In the genomic region with DNA sequence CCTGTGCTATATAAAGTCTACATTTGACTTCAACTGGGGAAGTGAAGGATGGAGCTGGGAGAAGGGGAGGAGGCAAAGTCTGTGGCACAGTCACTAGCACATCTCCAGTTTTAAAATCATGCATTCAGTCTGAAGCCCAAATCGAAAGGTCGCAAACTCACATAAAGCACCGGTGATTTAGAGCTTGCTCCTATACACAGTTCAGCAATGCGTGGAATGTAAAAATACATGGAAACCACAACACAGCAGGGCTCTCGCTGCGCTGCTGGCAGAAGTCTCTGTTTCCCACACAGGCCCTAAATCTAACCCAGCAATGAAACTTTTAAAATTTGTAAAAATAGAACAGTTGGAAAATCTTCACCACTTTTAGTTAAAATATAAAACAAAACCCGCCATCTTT, we compare ENCODE assay signal across 14 cellular contexts.
DNase-seq lines count a peak whose midpoint lies in the region; ATAC-seq and TF ChIP-seq lines count a peak whose summit lies in the region.
"Had no signal": no experiment of that assay in that cellular context is flagged by ENCODE, and none has a peak within 500 bp of the region (broad histone marks: within the 10 kb centered on the region; RNA-seq: fewer than 3 reads in every experiment).

No MANE protein-coding gene starts in this region.

- intact Hi-C loops in activated T-helper 1 cell treated with anti-CD3 and anti-CD28 coated beads, Interleukin-12 subunit alpha, Interleukin-12 subunit beta, Interleukin-2, Interleukin-4 antibody, amounts not matched to agents 30 ng/mL and 10 ng/mL and 1 ng/mL, durations not matched to agents 14 hours and 24 hours and 36 hours (cut with micrococcal nuclease) = no loop called here

- H3K27ac Mint-ChIP-seq in WTC11 = no peak overlapping the region
- peak overlapping the region; percentile 96 for H3K27ac Mint-ChIP-seq in nephron progenitor cell
- no peak overlapping the region for H3K27ac Mint-ChIP-seq in activated T-helper 1 cell treated with anti-CD3 and anti-CD28 coated beads, Interleukin-12 subunit alpha, Interleukin-12 subunit beta, Interleukin-2, Interleukin-4 antibody, amounts not matched to agents 30 ng/mL and 10 ng/mL and 1 ng/mL, durations not matched to agents 14 hours and 24 hours and 36 hours
- H3K27ac Mint-ChIP-seq: CD8-positive, alpha-beta T cell; HFFc6 had no signal

- peaks cover 5% of the 10 kb centered on the region; the same call in 1 of the 2 replicates for H3K36me3 Mint-ChIP-seq in WTC11
- peaks cover 10% of the 10 kb centered on the region for H3K36me3 Mint-ChIP-seq in nephron progenitor cell (ENCODE audit: low read depth)
- H3K36me3 Mint-ChIP-seq in activated T-helper 1 cell treated with anti-CD3 and anti-CD28 coated beads, Interleukin-12 subunit alpha, Interleukin-12 subunit beta, Interleukin-2, Interleukin-4 antibody, amounts not matched to agents 30 ng/mL and 10 ng/mL and 1 ng/mL, durations not matched to agents 14 hours and 24 hours and 36 hours (ENCODE audit: low read depth) = no peaks in the 10 kb centered on the region
- H3K36me3 Mint-ChIP-seq: CD8-positive, alpha-beta T cell had no signal

- peaks cover 53% of the 10 kb centered on the region for H3K4me1 Mint-ChIP-seq in WTC11
- H3K4me1 Mint-ChIP-seq in nephron progenitor cell = peaks cover 89% of the 10 kb centered on the region
- H3K4me1 Mint-ChIP-seq in activated T-helper 1 cell treated with anti-CD3 and anti-CD28 coated beads, Interleukin-12 subunit alpha, Interleukin-12 subunit beta, Interleukin-2, Interleukin-4 antibody, amounts not matched to agents 30 ng/mL and 10 ng/mL and 1 ng/mL, durations not matched to agents 14 hours and 24 hours and 36 hours (ENCODE audit: low read depth) = no peaks in the 10 kb centered on the region

- CTCF ChIA-PET in WTC11 (lab: Charles Lee) = no interaction called here

- TF ChIP-seq CTCF in WTC11 (IDR thresholded peaks at IDR 0.05) (no peak), nephron progenitor cell (IDR thresholded peaks at IDR 0.05) (no peak)

- H3K27me3 Mint-ChIP-seq in WTC11 (ENCODE audit: low read depth) (peaks cover 5% of the 10 kb centered on the region), nephron progenitor cell (ENCODE audit: low read depth, poor library complexity) (peaks cover 4% of the 10 kb centered on the region)
- H3K27me3 Mint-ChIP-seq in activated T-helper 1 cell treated with anti-CD3 and anti-CD28 coated beads, Interleukin-12 subunit alpha, Interleukin-12 subunit beta, Interleukin-2, Interleukin-4 antibody, amounts not matched to agents 30 ng/mL and 10 ng/mL and 1 ng/mL, durations not matched to agents 14 hours and 24 hours and 36 hours (ENCODE audit: insufficient read depth) = peaks cover 7% of the 10 kb centered on the region

- POLR2A ChIA-PET in WTC11 (lab: Charles Lee) = no interaction called here

- ATAC-seq in GM18498 (IDR thresholded peaks at IDR 0.05; ENCODE audit: unreplicated experiment) (peak; percentile 57), HG02571 (IDR thresholded peaks at IDR 0.05; ENCODE audit: unreplicated experiment) (peak; percentile 55), WTC11 (peak; percentile 29; the same call in 1 of the 2 replicates), GM19397 (IDR thresholded peaks at IDR 0.05; ENCODE audit: unreplicated experiment) (no peak)
- ATAC-seq: CD8-positive, alpha-beta T cell; lower lobe of right lung; sciatic nerve had no signal

- H3K4me3 Mint-ChIP-seq in WTC11 (no peak overlapping the region), nephron progenitor cell (peak overlapping the region; percentile 56)
- no peak overlapping the region for H3K4me3 Mint-ChIP-seq in activated T-helper 1 cell treated with anti-CD3 and anti-CD28 coated beads, Interleukin-12 subunit alpha, Interleukin-12 subunit beta, Interleukin-2, Interleukin-4 antibody, amounts not matched to agents 30 ng/mL and 10 ng/mL and 1 ng/mL, durations not matched to agents 14 hours and 24 hours and 36 hours
- H3K4me3 Mint-ChIP-seq: CD8-positive, alpha-beta T cell; HFFc6 had no signal

- H3K9me3 Mint-ChIP-seq in WTC11 (peaks cover 5% of the 10 kb centered on the region), nephron progenitor cell (peaks cover 11% of the 10 kb centered on the region)
- peaks cover 8% of the 10 kb centered on the region for H3K9me3 Mint-ChIP-seq in activated T-helper 1 cell treated with anti-CD3 and anti-CD28 coated beads, Interleukin-12 subunit alpha, Interleukin-12 subunit beta, Interleukin-2, Interleukin-4 antibody, amounts not matched to agents 30 ng/mL and 10 ng/mL and 1 ng/mL, durations not matched to agents 14 hours and 24 hours and 36 hours
- H3K9me3 Mint-ChIP-seq: HFFc6 had no signal

- no peak for DNase-seq in WTC11 (ENCODE audit: low spot score)
- peak; percentile 38 for DNase-seq in nephron progenitor cell
- DNase-seq in activated T-helper 1 cell treated with anti-CD3 and anti-CD28 coated beads, Interleukin-12 subunit alpha, Interleukin-12 subunit beta, Interleukin-2, Interleukin-4 antibody, amounts not matched to agents 30 ng/mL and 10 ng/mL and 1 ng/mL, durations not matched to agents 14 hours and 24 hours and 36 hours (ENCODE audit: low spot score) = no peak
- no peak for DNase-seq in NCI-H524 treated with DMSO at 0.1 percent for 48 hours (lab: John Stamatoyannopoulos, UW)
- DNase-seq in effector CD4-positive, alpha-beta T cell = no peak
- DNase-seq: amygdala; CD8-positive, alpha-beta T cell; HFFc6; lower lobe of right lung; NCI-H446 treated with DMSO at 0.1 percent for 48 hours had no signal

TF ChIP-seq in WTC11, 78 proteins besides CTCF, POLR2A, EP300 and RAD21 (continues in another document):
- TF ChIP-seq, protein P1, sequence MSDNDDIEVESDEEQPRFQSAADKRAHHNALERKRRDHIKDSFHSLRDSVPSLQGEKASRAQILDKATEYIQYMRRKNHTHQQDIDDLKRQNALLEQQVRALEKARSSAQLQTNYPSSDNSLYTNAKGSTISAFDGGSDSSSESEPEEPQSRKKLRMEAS (CRISPR knock-in tag; IDR thresholded peaks at IDR 0.05) = no peak
- TF ChIP-seq NR1H2 (CRISPR knock-in tag; IDR thresholded peaks at IDR 0.05) = no peak
- TF ChIP-seq, protein P2, sequence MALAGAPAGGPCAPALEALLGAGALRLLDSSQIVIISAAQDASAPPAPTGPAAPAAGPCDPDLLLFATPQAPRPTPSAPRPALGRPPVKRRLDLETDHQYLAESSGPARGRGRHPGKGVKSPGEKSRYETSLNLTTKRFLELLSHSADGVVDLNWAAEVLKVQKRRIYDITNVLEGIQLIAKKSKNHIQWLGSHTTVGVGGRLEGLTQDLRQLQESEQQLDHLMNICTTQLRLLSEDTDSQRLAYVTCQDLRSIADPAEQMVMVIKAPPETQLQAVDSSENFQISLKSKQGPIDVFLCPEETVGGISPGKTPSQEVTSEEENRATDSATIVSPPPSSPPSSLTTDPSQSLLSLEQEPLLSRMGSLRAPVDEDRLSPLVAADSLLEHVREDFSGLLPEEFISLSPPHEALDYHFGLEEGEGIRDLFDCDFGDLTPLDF (CRISPR knock-in tag; IDR thresholded peaks at IDR 0.05) = no peak
- no peak for TF ChIP-seq ELF4 (CRISPR knock-in tag; IDR thresholded peaks at IDR 0.05; ENCODE audit: low read depth)
- TF ChIP-seq RORB (CRISPR knock-in tag; IDR thresholded peaks at IDR 0.05) = no peak
- TF ChIP-seq TEAD4 (CRISPR knock-in tag; IDR thresholded peaks at IDR 0.05) = no peak
- TF ChIP-seq ATF1 (CRISPR knock-in tag; IDR thresholded peaks at IDR 0.05) = no peak
- no peak for TF ChIP-seq EMX1 (CRISPR knock-in tag; IDR thresholded peaks at IDR 0.05)
- TF ChIP-seq JUN (CRISPR knock-in tag; IDR thresholded peaks at IDR 0.05) = no peak
- TF ChIP-seq, protein P3, sequence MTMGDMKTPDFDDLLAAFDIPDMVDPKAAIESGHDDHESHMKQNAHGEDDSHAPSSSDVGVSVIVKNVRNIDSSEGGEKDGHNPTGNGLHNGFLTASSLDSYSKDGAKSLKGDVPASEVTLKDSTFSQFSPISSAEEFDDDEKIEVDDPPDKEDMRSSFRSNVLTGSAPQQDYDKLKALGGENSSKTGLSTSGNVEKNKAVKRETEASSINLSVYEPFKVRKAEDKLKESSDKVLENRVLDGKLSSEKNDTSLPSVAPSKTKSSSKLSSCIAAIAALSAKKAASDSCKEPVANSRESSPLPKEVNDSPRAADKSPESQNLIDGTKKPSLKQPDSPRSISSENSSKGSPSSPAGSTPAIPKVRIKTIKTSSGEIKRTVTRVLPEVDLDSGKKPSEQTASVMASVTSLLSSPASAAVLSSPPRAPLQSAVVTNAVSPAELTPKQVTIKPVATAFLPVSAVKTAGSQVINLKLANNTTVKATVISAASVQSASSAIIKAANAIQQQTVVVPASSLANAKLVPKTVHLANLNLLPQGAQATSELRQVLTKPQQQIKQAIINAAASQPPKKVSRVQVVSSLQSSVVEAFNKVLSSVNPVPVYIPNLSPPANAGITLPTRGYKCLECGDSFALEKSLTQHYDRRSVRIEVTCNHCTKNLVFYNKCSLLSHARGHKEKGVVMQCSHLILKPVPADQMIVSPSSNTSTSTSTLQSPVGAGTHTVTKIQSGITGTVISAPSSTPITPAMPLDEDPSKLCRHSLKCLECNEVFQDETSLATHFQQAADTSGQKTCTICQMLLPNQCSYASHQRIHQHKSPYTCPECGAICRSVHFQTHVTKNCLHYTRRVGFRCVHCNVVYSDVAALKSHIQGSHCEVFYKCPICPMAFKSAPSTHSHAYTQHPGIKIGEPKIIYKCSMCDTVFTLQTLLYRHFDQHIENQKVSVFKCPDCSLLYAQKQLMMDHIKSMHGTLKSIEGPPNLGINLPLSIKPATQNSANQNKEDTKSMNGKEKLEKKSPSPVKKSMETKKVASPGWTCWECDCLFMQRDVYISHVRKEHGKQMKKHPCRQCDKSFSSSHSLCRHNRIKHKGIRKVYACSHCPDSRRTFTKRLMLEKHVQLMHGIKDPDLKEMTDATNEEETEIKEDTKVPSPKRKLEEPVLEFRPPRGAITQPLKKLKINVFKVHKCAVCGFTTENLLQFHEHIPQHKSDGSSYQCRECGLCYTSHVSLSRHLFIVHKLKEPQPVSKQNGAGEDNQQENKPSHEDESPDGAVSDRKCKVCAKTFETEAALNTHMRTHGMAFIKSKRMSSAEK (CRISPR knock-in tag; IDR thresholded peaks at IDR 0.05; ENCODE audit: borderline replicate concordance) = no peak
- TF ChIP-seq ZNF396 (CRISPR knock-in tag; IDR thresholded peaks at IDR 0.05; ENCODE audit: borderline replicate concordance) = no peak
- TF ChIP-seq NR2C2 (CRISPR knock-in tag; IDR thresholded peaks at IDR 0.05) = no peak
